In genomic region chr7:121132940-121133339, GRCh38 we compare ENCODE assay signal across 28 cellular contexts.
"Had no signal": no experiment of that assay in that cellular context is flagged by ENCODE, and none has a peak within 500 bp of the region (broad histone marks: within the 10 kb centered on the region; RNA-seq: fewer than 3 reads in every experiment).

No MANE protein-coding gene starts in this region.

- H3K27me3 ChIP-seq: brain microvascular endothelial cell had no signal

- H3K4me3 ChIP-seq: coronary artery, dorsolateral prefrontal cortex had no signal

- H3K27me3 Mint-ChIP-seq: activated CD4-positive, alpha-beta memory T cell treated with anti-CD3 and anti-CD28 coated beads for 36 hours; activated naive CD8-positive, alpha-beta T cell; central memory CD8-positive, alpha-beta T cell; dendritic cell treated with granulocyte-macrophage colony-stimulating factor and Interleukin-4, amounts not matched to agents 40 ng/mL and 50 ng/mL, for 4 days had no signal

- H3K4me1 Mint-ChIP-seq: activated CD4-positive, alpha-beta T cell treated with anti-CD3 and anti-CD28 coated beads for 36 hours; activated CD4-positive, alpha-beta T cell treated with anti-CD3 and anti-CD28 coated beads, Interleukin-2, amount 10 ng/mL, durations not matched to agents 24 days and 14 days; activated T-helper 17 cell treated with anti-CD3 and anti-CD28 coated beads, Interleukin-2, amount 50 U/mL, for 72 hours; central memory CD8-positive, alpha-beta T cell had no signal

- H3K36me3 Mint-ChIP-seq: activated CD4-positive, alpha-beta memory T cell treated with anti-CD3 and anti-CD28 coated beads for 36 hours; activated naive CD8-positive, alpha-beta T cell had no signal

- H3K27ac Mint-ChIP-seq: activated CD4-positive, alpha-beta memory T cell treated with anti-CD3 and anti-CD28 coated beads for 36 hours; activated CD4-positive, alpha-beta T cell treated with anti-CD3 and anti-CD28 coated beads for 36 hours; activated CD4-positive, alpha-beta T cell treated with anti-CD3 and anti-CD28 coated beads, Interleukin-2, amount 10 ng/mL, durations not matched to agents 24 days and 14 days; activated naive CD8-positive, alpha-beta T cell; activated T-cell treated with anti-CD3 and anti-CD28 coated beads, Interleukin-2, amount 50 U/mL, for 24 hours; activated T-cell treated with anti-CD3 and anti-CD28 coated beads, Interleukin-2, amount 50 U/mL, for 72 hours; activated T-helper 17 cell treated with anti-CD3 and anti-CD28 coated beads, Interleukin-2, amount 50 U/mL, for 72 hours; dendritic cell treated with granulocyte-macrophage colony-stimulating factor and Interleukin-4, amounts not matched to agents 40 ng/mL and 50 ng/mL, for 4 days; endodermal cell had no signal

- H3K36me3 ChIP-seq: brain microvascular endothelial cell had no signal

- H3K27ac ChIP-seq: brain microvascular endothelial cell, coronary artery, dorsolateral prefrontal cortex had no signal

- H3K9me3 Mint-ChIP-seq: activated CD4-positive, alpha-beta memory T cell treated with anti-CD3 and anti-CD28 coated beads for 36 hours; activated CD4-positive, alpha-beta T cell treated with anti-CD3 and anti-CD28 coated beads, Interleukin-2, amount 10 ng/mL, durations not matched to agents 24 days and 14 days; activated T-cell treated with anti-CD3 and anti-CD28 coated beads, Interleukin-2, amount 50 U/mL, for 24 hours; activated T-cell treated with anti-CD3 and anti-CD28 coated beads, Interleukin-2, amount 50 U/mL, for 72 hours; activated T-helper 17 cell treated with anti-CD3 and anti-CD28 coated beads, Interleukin-2, amount 50 U/mL, for 72 hours; central memory CD8-positive, alpha-beta T cell; dendritic cell treated with granulocyte-macrophage colony-stimulating factor and Interleukin-4, amounts not matched to agents 40 ng/mL and 50 ng/mL, for 4 days; endodermal cell had no signal

- DNase-seq: activated CD4-positive, alpha-beta memory T cell treated with anti-CD3 and anti-CD28 coated beads for 36 hours; activated CD4-positive, alpha-beta T cell treated with anti-CD3 and anti-CD28 coated beads for 36 hours; activated CD4-positive, alpha-beta T cell treated with anti-CD3 and anti-CD28 coated beads, Interleukin-2, amount 10 ng/mL, durations not matched to agents 24 days and 14 days; activated CD4-positive, CD25-positive, alpha-beta regulatory T cell; activated CD4-positive, CD25-positive, alpha-beta regulatory T cell treated with anti-CD3 and anti-CD28 coated beads, Interleukin-2, amount 50 U/mL, for 72 hours; activated CD8-positive, alpha-beta memory T cell treated with anti-CD3 and anti-CD28 coated beads, Interleukin-2, amount 50 U/mL, for 48 hours; activated effector memory CD4-positive, alpha-beta T cell treated with Interleukin-2 at 50 U/mL for 16 hours; activated gamma-delta T cell treated with Interleukin-2 at 50 U/mL for 16 hours; activated naive CD4-positive, alpha-beta T cell treated with anti-CD3 and anti-CD28 coated beads, Interleukin-2, amount 50 U/mL, for 16 hours; activated naive CD4-positive, alpha-beta T cell treated with Interleukin-2 at 50 U/mL for 16 hours; activated T-cell treated with anti-CD3 and anti-CD28 coated beads for 4 hours; activated T-cell treated with anti-CD3 and anti-CD28 coated beads, Interleukin-2, amount 50 U/mL, for 24 hours; activated T-cell treated with anti-CD3 and anti-CD28 coated beads, Interleukin-2, amount 50 U/mL, for 72 hours; amniotic stem cell; anterior cingulate cortex; brain microvascular endothelial cell; dorsolateral prefrontal cortex; effector memory CD4-positive, alpha-beta T cell; endodermal cell; foreskin fibroblast; head of caudate nucleus; T-helper 2 cell had no signal

- H3K4me3 Mint-ChIP-seq: activated CD4-positive, alpha-beta memory T cell treated with anti-CD3 and anti-CD28 coated beads for 36 hours; activated CD4-positive, alpha-beta T cell treated with anti-CD3 and anti-CD28 coated beads for 36 hours; activated CD4-positive, alpha-beta T cell treated with anti-CD3 and anti-CD28 coated beads, Interleukin-2, amount 10 ng/mL, durations not matched to agents 24 days and 14 days; activated naive CD8-positive, alpha-beta T cell; activated T-cell treated with anti-CD3 and anti-CD28 coated beads, Interleukin-2, amount 50 U/mL, for 24 hours; activated T-cell treated with anti-CD3 and anti-CD28 coated beads, Interleukin-2, amount 50 U/mL, for 72 hours; activated T-helper 17 cell treated with anti-CD3 and anti-CD28 coated beads, Interleukin-2, amount 50 U/mL, for 72 hours; central memory CD8-positive, alpha-beta T cell; dendritic cell treated with granulocyte-macrophage colony-stimulating factor and Interleukin-4, amounts not matched to agents 40 ng/mL and 50 ng/mL, for 4 days; endodermal cell had no signal

- ATAC-seq: activated CD4-positive, alpha-beta T cell treated with anti-CD3 and anti-CD28 coated beads for 36 hours; activated T-cell treated with anti-CD3 and anti-CD28 coated beads, Interleukin-2, amount 50 U/mL, for 72 hours; activated T-helper 17 cell treated with anti-CD3 and anti-CD28 coated beads, Interleukin-2, amount 50 U/mL, for 72 hours; esophagus mucosa had no signal
